ENCODE assay signal across 23 cellular contexts in the genomic region with DNA sequence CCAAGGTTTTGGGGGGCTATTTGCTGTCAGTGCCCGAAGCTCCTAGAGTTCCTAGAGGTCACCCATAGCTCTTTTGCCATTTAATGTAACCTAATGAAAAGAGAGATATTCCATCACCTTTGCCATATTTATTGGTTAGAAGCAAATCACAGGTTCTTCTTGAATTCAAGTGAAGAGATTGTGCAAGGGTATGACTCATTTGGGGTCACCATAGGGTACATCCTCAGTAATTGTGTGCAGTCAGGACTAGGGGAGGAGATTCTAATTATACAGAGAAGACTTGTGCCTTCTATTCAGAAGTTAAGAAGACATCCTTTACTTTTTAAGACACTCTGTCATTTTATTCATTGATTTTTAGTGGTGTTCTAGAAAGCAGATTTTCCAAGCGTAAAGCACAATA. TPM values are rescaled to one million over a fixed set of nuclear protein-coding genes. Genes with fewer than 3 reads are reported as not detected.
DNase-seq lines count a peak whose midpoint lies in the region; ATAC-seq lines count a peak whose summit lies in the region.
"Had no signal": no experiment of that assay in that cellular context is flagged by ENCODE, and none has a peak within 500 bp of the region (broad histone marks: within the 10 kb centered on the region; RNA-seq: fewer than 3 reads in every experiment).

No MANE protein-coding gene starts in this region.

- H3K9ac ChIP-seq in adipocyte (ENCODE audit: low read length) = no peak overlapping the region

- ATAC-seq in HG02885 (IDR thresholded peaks at IDR 0.05; ENCODE audit: poor library complexity, unreplicated experiment) (no peak), GM19467 (IDR thresholded peaks at IDR 0.05; ENCODE audit: unreplicated experiment) (no peak)
- ATAC-seq: naive thymus-derived CD4-positive, alpha-beta T cell; stimulated activated naive CD8-positive, alpha-beta T cell treated with anti-CD3 and anti-CD28 coated beads, Interleukin-15, amount 100 ng/mL, for 72 hours had no signal

- no peaks in the 10 kb centered on the region for H3K36me3 ChIP-seq in adipocyte (ENCODE audit: control insufficient read depth, insufficient read depth, low read length, severe bottlenecking)
- H3K36me3 ChIP-seq: right atrium auricular region, tibial artery had no signal

- DNase-seq in COLO829 (ENCODE audit: low spot score) (peak; percentile 64), M059J (ENCODE audit: low read depth) (peak; percentile 32), adipocyte (ENCODE audit: low read depth) (peak; percentile 15), fibroblast of peridontal ligament (ENCODE audit: extremely low read depth) (peak; percentile 27), DMS 273 (lab: John Stamatoyannopoulos, UW; ENCODE audit: unreplicated experiment) (no peak)
- DNase-seq in stimulated activated CD4-positive, alpha-beta T cell treated with anti-CD3 and anti-CD28 coated beads, Interleukin-4, amount 100 ng/mL, for 1 hour = no peak
- DNase-seq: activated CD8-positive, alpha-beta memory T cell treated with anti-CD3 and anti-CD28 coated beads for 24 hours; activated naive CD4-positive, alpha-beta T cell; activated T-cell treated with anti-CD3 and anti-CD28 coated beads, Interleukin-2, amount 50 U/mL, for 24 hours; amygdala; CD4-positive, alpha-beta T cell; Kasumi-1; naive thymus-derived CD4-positive, alpha-beta T cell; NCI-H1417 treated with DMSO at 0.1 percent for 48 hours; NCI-H524; stimulated activated naive CD8-positive, alpha-beta T cell treated with anti-CD3 and anti-CD28 coated beads, Interleukin-15, amount 100 ng/mL, for 72 hours; SW 1271; tibial artery had no signal

- no peak overlapping the region for H3K4me3 ChIP-seq in adipocyte (ENCODE audit: low read length)
- H3K4me3 ChIP-seq: right atrium auricular region, tibial artery had no signal

- H3K9me3 ChIP-seq in adipocyte (ENCODE audit: control insufficient read depth, low read length) = peaks cover 10% of the 10 kb centered on the region
- H3K9me3 ChIP-seq: right atrium auricular region had no signal

- H3K27me3 ChIP-seq in adipocyte (replicated peaks; ENCODE audit: control insufficient read depth, insufficient read depth, low read length) = peaks cover 36% of the 10 kb centered on the region
- H3K27me3 ChIP-seq: right atrium auricular region had no signal

- no peaks in the 10 kb centered on the region for H3K4me1 ChIP-seq in adipocyte (ENCODE audit: control insufficient read depth, insufficient read depth, low read length)
- H3K4me1 ChIP-seq: right atrium auricular region, tibial artery had no signal

RNA-seq across cellular contexts. Expression of gene PRAME, which starts 6.9 kb away (rescaled TPM):
- total RNA-seq in M059J (2014; rRNA removed; shearing (Covaris generic)) = not detected in 2 replicates
- total RNA-seq: CD4-positive, alpha-beta T cell; naive thymus-derived CD4-positive, alpha-beta T cell; osteocyte had no signal

RNA-seq across cellular contexts. Expression of gene ZNF280A, which starts 45.9 kb away (rescaled TPM):
- total RNA-seq in M059J (2014; rRNA removed; shearing (Covaris generic)) = not detected in 2 replicates
- total RNA-seq: cardiac septum; CD4-positive, alpha-beta T cell; naive thymus-derived CD4-positive, alpha-beta T cell; osteocyte; right atrium auricular region had no signal

RNA-seq across cellular contexts. Expression of gene ZNF280B, which starts 57.4 kb away (rescaled TPM):
- 3.1 and 3.7 TPM in 2 replicates for total RNA-seq in M059J (2014; rRNA removed; shearing (Covaris generic))

Comparison
In these comparisons a context has a peak if more than half of its experiments do, and no peak if none do; other contexts are left out.
1. DNase-seq: peak in COLO829 (single experiment), M059J (single experiment), adipocyte (single experiment) and fibroblast of peridontal ligament (single experiment); none in stimulated activated CD4-positive, alpha-beta T cell treated with anti-CD3 and anti-CD28 coated beads, Interleukin-4, amount 100 ng/mL, for 1 hour (single experiment) and DMS 273 (single experiment).